In the genomic region with DNA sequence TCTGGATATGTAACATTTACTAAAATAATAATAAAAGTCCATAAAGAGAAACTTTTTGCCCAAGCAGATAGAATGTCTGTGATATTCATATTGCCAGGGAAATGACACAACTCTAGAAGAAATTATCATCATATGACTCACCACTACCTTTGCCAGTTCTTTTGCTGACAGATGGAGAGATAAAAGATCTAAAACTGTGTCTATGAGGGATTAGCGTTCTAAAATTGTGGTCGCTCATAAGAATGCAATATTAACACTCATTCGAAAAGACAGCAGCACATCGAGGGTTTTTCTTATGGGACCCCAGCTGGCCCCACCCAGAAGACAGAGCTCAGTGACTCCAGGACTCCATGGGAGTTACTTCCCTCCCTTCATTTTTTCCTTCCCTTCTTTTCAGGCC, we compare ENCODE assay signal across 13 cellular contexts. TPM values are rescaled to one million over a fixed set of nuclear protein-coding genes. Genes with fewer than 3 reads are reported as not detected.
DNase-seq lines count a peak whose midpoint lies in the region; ATAC-seq, FAIRE-seq and TF ChIP-seq lines count a peak whose summit lies in the region.
"Had no signal": no experiment of that assay in that cellular context is flagged by ENCODE, and none has a peak within 500 bp of the region (broad histone marks: within the 10 kb centered on the region; RNA-seq: fewer than 3 reads in every experiment).

No MANE protein-coding gene starts in this region.

- no peak overlapping the region for H3K4me3 ChIP-seq in bronchial epithelial cell (ENCODE audit: low read depth, low read length)
- no peak overlapping the region for H3K4me3 ChIP-seq in osteoblast (ENCODE audit: insufficient read depth, low read length)

- no peaks in the 10 kb centered on the region for H3K79me2 ChIP-seq in osteoblast (ENCODE audit: insufficient read depth, low read length)

- no peak overlapping the region for H2AFZ ChIP-seq in osteoblast (ENCODE audit: low read length)

- no peak overlapping the region for H3K27ac ChIP-seq in osteoblast (ENCODE audit: low read depth, low read length)
- H3K27ac ChIP-seq: 22Rv1 had no signal

- TF ChIP-seq CTCF in bronchial epithelial cell (IDR thresholded peaks at IDR 0.05; ENCODE audit: insufficient read depth, low read length, severe bottlenecking) (no peak), osteoblast (IDR thresholded peaks at IDR 0.05; ENCODE audit: extremely low read depth, low read depth, low read length) (no peak)

- H3K27me3 ChIP-seq in bronchial epithelial cell (ENCODE audit: control insufficient read depth, insufficient read depth, low read length), result no peaks in the 10 kb centered on the region
- no peaks in the 10 kb centered on the region for H3K27me3 ChIP-seq in osteoblast (ENCODE audit: insufficient read depth, low read length)

- H3K9me3 ChIP-seq in osteoblast (ENCODE audit: low read depth, low read length), result no peaks in the 10 kb centered on the region

- DNase-seq in SIG-M5 treated with dmso at 0.1 percent for 504 hours (lab: John Stamatoyannopoulos, UW; ENCODE audit: unreplicated experiment), result peak; percentile 25
- no peak for DNase-seq in SIG-M5 (lab: John Stamatoyannopoulos, UW)
- peak; percentile 29 for DNase-seq in NCI-H1694 treated with DMSO at 0.1 percent for 48 hours (lab: John Stamatoyannopoulos, UW)
- DNase-seq in bronchial epithelial cell (ENCODE audit: low read depth), result peak; percentile 61
- peak; percentile 94 for DNase-seq in osteoblast (ENCODE audit: insufficient read length, low spot score, missing footprints)
- DNase-seq in NCI-H2107 (lab: John Stamatoyannopoulos, UW), result no peak
- DNase-seq in NCI-H2107 treated with DMSO at 0.1 percent for 48 hours (lab: John Stamatoyannopoulos, UW; ENCODE audit: unreplicated experiment), result no peak
- DNase-seq: activated gamma-delta T cell, H7, NCI-H146, RPMI8226 had no signal

- H3K4me1 ChIP-seq in osteoblast (ENCODE audit: insufficient read depth, low read length), result peaks cover 4% of the 10 kb centered on the region

- FAIRE-seq in bronchial epithelial cell (lab: Jason Lieb, UNC), result no peak

- H3K36me3 ChIP-seq in bronchial epithelial cell (ENCODE audit: control insufficient read depth, insufficient read depth, low read length) (no peaks in the 10 kb centered on the region), osteoblast (ENCODE audit: insufficient read depth, low read length) (no peaks in the 10 kb centered on the region)

- H3K4me2 ChIP-seq in osteoblast (ENCODE audit: insufficient read depth, low read length), result peak overlapping the region; percentile 48

- H4K20me1 ChIP-seq in osteoblast (ENCODE audit: insufficient read depth, low read length), result no peaks in the 10 kb centered on the region

- no peak for ATAC-seq in HG02981 (IDR thresholded peaks at IDR 0.05; ENCODE audit: unreplicated experiment)

RNA-seq across cellular contexts. Expression of a gene that starts 16.6 kb away (rescaled TPM):
- total RNA-seq in bronchial epithelial cell (11.0 and 14.7 TPM in 2 replicates), osteoblast (17.4 and 19.2 TPM in 2 replicates)

Comparison
In these comparisons a context has a peak if more than half of its experiments do, and no peak if none do; other contexts are left out.
1. DNase-seq: peak in SIG-M5 treated with dmso at 0.1 percent for 504 hours (single experiment), NCI-H1694 treated with DMSO at 0.1 percent for 48 hours (single experiment), bronchial epithelial cell (single experiment) and osteoblast (single experiment); none in SIG-M5 (single experiment), NCI-H2107 (single experiment) and NCI-H2107 treated with DMSO at 0.1 percent for 48 hours (single experiment).